8 cellular contexts compared by ENCODE assay signal in the genomic region with DNA sequence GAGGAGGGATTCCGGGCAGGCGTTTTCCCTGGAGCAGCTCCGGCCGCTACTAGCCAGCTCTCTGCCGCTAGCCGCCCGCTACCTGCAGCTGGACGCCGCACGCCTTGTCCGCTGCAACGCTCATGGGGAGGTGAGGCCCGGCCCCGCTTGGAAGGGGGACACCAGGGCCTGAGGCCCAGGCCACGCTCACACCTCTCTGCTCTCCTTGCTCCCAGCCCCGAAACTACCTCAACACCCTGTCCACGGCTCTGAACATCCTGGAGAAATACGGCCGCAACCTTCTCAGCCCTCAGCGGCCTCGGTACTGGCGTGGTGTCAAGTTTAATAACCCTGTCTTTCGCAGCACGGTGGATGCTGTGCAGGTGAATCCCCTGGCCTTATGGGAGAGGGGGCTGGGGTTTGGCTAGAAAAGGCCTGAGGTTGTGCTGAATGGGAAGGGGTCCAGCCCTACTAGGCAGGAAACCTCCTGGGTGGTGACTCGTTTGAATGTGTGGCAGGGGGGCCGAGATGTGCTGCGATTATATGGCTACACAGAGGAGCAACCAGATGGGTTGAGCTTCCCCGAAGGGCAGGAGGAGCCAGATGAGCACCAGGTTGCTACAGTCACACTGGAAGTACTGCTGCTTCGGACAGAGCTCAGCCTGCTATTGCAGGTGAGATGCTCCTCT. TPM values are rescaled to one million over a fixed set of nuclear protein-coding genes. Genes with fewer than 3 reads are reported as not detected.
DNase-seq lines count a peak whose midpoint lies in the region; ATAC-seq and TF ChIP-seq lines count a peak whose summit lies in the region.

No MANE protein-coding gene starts in this region.

- DNase-seq in SJCRH30, result no peak
- DNase-seq in fibroblast of the aortic adventitia (ENCODE audit: low read depth), result no peak
- no peak for DNase-seq in gastrocnemius medialis
- no peak for DNase-seq in SK-N-DZ (ENCODE audit: low spot score)
- no peak for DNase-seq in T-helper 9 cell

- intact Hi-C loops in gastrocnemius medialis (cut with DNase I; ENCODE audit: low total_unique reads), result loop anchor here (1.0 to 2.0 kb wide), 4 partner anchors 13 to 85 kb away; a partner anchor contains a TSS

- H3K36me3 ChIP-seq in SJCRH30, result peaks cover 32% of the 10 kb centered on the region
- H3K36me3 ChIP-seq in gastrocnemius medialis, result peaks cover 0 to 54% of the 10 kb centered on the region in 2 donors

- TF ChIP-seq POLR2A in GM18505 (IDR thresholded peaks at IDR 0.05; ENCODE audit: borderline replicate concordance, extremely low read depth, insufficient read depth, insufficient read length) (peak; percentile 31), gastrocnemius medialis (IDR thresholded peaks at IDR 0.05) (no peak)

- H3K4me1 ChIP-seq in SJCRH30 (peaks cover 3% of the 10 kb centered on the region; the same call in 1 of the 2 replicates), gastrocnemius medialis (peaks cover 18 to 19% of the 10 kb centered on the region in 2 donors)

- no peaks in the 10 kb centered on the region for H3K9me3 ChIP-seq in SJCRH30 (replicated peaks)
- H3K9me3 ChIP-seq in gastrocnemius medialis, result no peaks in the 10 kb centered on the region

- ATAC-seq in GM18505 (IDR thresholded peaks at IDR 0.05; ENCODE audit: unreplicated experiment) (no peak), gastrocnemius medialis (peak; percentile 0), HG03095 (IDR thresholded peaks at IDR 0.05; ENCODE audit: unreplicated experiment) (no peak), GM18870 (IDR thresholded peaks at IDR 0.05; ENCODE audit: unreplicated experiment) (no peak)

- in situ Hi-C loops in gastrocnemius medialis (cut with MboI; ENCODE audit: low sequenced_read_pairs in 4 of 4), result loop anchor here in 1 of 4 donors (25.0 kb wide), 1 partner anchor 836 kb away; a partner anchor contains a TSS

- H3K27me3 ChIP-seq in SJCRH30 (no peaks in the 10 kb centered on the region), gastrocnemius medialis (no peaks in the 10 kb centered on the region)

- H3K4me3 ChIP-seq in SJCRH30 (peak overlapping the region; percentile 87), fibroblast of the aortic adventitia (ENCODE audit: low read depth, low read length) (peak overlapping the region; percentile 89), gastrocnemius medialis (peak overlapping the region; percentile 72 to 92 (median 84))

- TF ChIP-seq CTCF in fibroblast of the aortic adventitia (IDR thresholded peaks at IDR 0.05; ENCODE audit: insufficient read depth, low read length) (no peak), gastrocnemius medialis (IDR thresholded peaks at IDR 0.05 in 4 of 5, conservative IDR thresholded peaks at IDR 0.05 in 1 of 5) (no peak)

- H3K27ac ChIP-seq in SJCRH30, result peak overlapping the region; percentile 8; the same call in 1 of the 2 replicates
- H3K27ac ChIP-seq in gastrocnemius medialis, result peak overlapping the region; percentile 92 to 97 (median 92)

RNA-seq across cellular contexts. Expression of a gene that starts 0.6 kb away (rescaled TPM):
- 43.0 and 58.8 TPM in 2 replicates for total RNA-seq in SJCRH30 (2014; rRNA removed; shearing (Covaris generic))
- 51.1 and 165 TPM in 2 replicates for total RNA-seq in fibroblast of the aortic adventitia (ENCODE audit: low replicate concordance)
- 100 to 1,000 TPM in 1 of 4 donors, 10 to 100 TPM in 3; 63.3 to 140 (median 82.4) TPM for total RNA-seq in gastrocnemius medialis
- polyA plus RNA-seq in SK-N-DZ (2014; cell fraction: cytosol; rRNA removed), result 36.2 and 37.0 TPM in 2 replicates
- 107 and 214 TPM in 2 replicates for polyA plus RNA-seq in SK-N-DZ (2014; cell fraction: nucleus; rRNA removed)

RNA-seq across cellular contexts. Expression of a gene that starts 1.5 kb away (rescaled TPM):
- total RNA-seq in SJCRH30 (2014; rRNA removed; shearing (Covaris generic)), result 237 and 253 TPM in 2 replicates
- total RNA-seq in fibroblast of the aortic adventitia (ENCODE audit: low replicate concordance) (33.4 and 78.3 TPM in 2 replicates), gastrocnemius medialis (10 to 100 TPM; 13.7 to 53.2 (median 21.5) TPM)
- polyA plus RNA-seq in SK-N-DZ (2014; cell fraction: cytosol; rRNA removed), result 35.4 and 65.6 TPM in 2 replicates
- 159 and 241 TPM in 2 replicates for polyA plus RNA-seq in SK-N-DZ (2014; cell fraction: nucleus; rRNA removed)

RNA-seq across cellular contexts. Expression of a gene that starts 6.5 kb away (rescaled TPM):
- total RNA-seq in SJCRH30 (2014; rRNA removed; shearing (Covaris generic)), result 45.6 and 52.7 TPM in 2 replicates
- 3.8 and 11.9 TPM in 2 replicates for total RNA-seq in fibroblast of the aortic adventitia (ENCODE audit: low replicate concordance)
- total RNA-seq in gastrocnemius medialis, result 10 to 100 TPM; 13.6 to 18.8 (median 16.3) TPM
- 36.5 and 41.8 TPM in 2 replicates for polyA plus RNA-seq in SK-N-DZ (2014; cell fraction: cytosol; rRNA removed)
- polyA plus RNA-seq in SK-N-DZ (2014; cell fraction: nucleus; rRNA removed), result 62.5 and 81.9 TPM in 2 replicates

RNA-seq across cellular contexts. Expression of a gene that starts 11.9 kb away (rescaled TPM):
- 118 and 120 TPM in 2 replicates for total RNA-seq in SJCRH30 (2014; rRNA removed; shearing (Covaris generic))
- total RNA-seq in fibroblast of the aortic adventitia (ENCODE audit: low replicate concordance) (84.8 and 117 TPM in 2 replicates), gastrocnemius medialis (100 to 1,000 TPM in 2 of 4 donors, 10 to 100 TPM in 2; 63.3 to 158 (median 87.5) TPM)
- 103 and 129 TPM in 2 replicates for polyA plus RNA-seq in SK-N-DZ (2014; cell fraction: cytosol; rRNA removed)
- polyA plus RNA-seq in SK-N-DZ (2014; cell fraction: nucleus; rRNA removed), result 84.8 and 95.8 TPM in 2 replicates

RNA-seq across cellular contexts. Expression of a gene that starts 13.2 kb away (rescaled TPM):
- 11.1 and 15.9 TPM in 2 replicates for total RNA-seq in SJCRH30 (2014; rRNA removed; shearing (Covaris generic))
- 43.8 and 63.1 TPM in 2 replicates for total RNA-seq in fibroblast of the aortic adventitia (ENCODE audit: low replicate concordance)
- total RNA-seq in gastrocnemius medialis, result 10 to 100 TPM in 3 of 4 donors, 1 to 10 TPM in 1; 6.5 to 36.7 (median 11.9) TPM
- polyA plus RNA-seq in SK-N-DZ (2014; cell fraction: cytosol; rRNA removed), result 4.0 and 12.4 TPM in 2 replicates
- 52.8 and 86.8 TPM in 2 replicates for polyA plus RNA-seq in SK-N-DZ (2014; cell fraction: nucleus; rRNA removed)

Comparison
In these comparisons a context has a peak if more than half of its experiments do, and no peak if none do; other contexts are left out.
1. ATAC-seq: peak in gastrocnemius medialis (2 of 2); none in GM18505 (single experiment), HG03095 (single experiment) and GM18870 (single experiment).
2. Peak in every context shown above with its lines, with median percentiles within 50 percentile points of each other: H3K4me3 ChIP-seq.